Comparison of ENCODE assay signal across 1 cellular context in genomic region chr16:50603206-50604064, GRCh38.
TF ChIP-seq lines count a peak whose summit lies in the region.

No MANE protein-coding gene starts in this region.

TF ChIP-seq in GM23338, 12 proteins besides CTCF, POLR2A, EP300 and RAD21 (continued from another document):
- no peak for TF ChIP-seq REST (IDR thresholded peaks at IDR 0.05; ENCODE audit: unreplicated experiment)
- no peak for TF ChIP-seq ZNF114 (CRISPR knock-in tag; IDR thresholded peaks at IDR 0.05)
